In the genomic region with DNA sequence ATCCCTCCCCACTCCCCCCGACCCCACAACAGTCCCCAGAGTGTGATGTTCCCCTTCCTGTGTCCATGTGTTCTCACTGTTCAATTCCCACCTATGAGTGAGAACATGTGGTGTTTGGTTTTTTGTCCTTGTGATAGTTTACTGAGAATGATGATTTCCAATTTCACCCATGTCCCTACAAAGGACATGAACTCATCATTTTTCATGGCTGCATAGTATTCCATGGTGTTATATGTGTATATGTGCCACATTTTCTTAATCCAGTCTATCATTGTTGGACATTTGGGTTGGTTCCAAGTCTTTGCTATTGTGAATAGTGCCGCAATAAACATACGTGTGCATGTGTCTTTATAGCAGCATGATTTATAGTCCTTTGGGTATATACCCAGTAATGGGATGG, we compare ENCODE assay signal across 1 cellular context. TPM values are rescaled to one million over a fixed set of nuclear protein-coding genes. Genes with fewer than 3 reads are reported as not detected.
"Had no signal": no experiment of that assay in that cellular context is flagged by ENCODE, and none has a peak within 500 bp of the region (broad histone marks: within the 10 kb centered on the region; RNA-seq: fewer than 3 reads in every experiment).

No MANE protein-coding gene starts in this region.

RNA-seq across cellular contexts. Expression of a gene that starts 21.2 kb away (rescaled TPM):
- total RNA-seq: activated B cell treated with CpG ODN at 0.5 μM for 24 hours had no signal

RNA-seq across cellular contexts. Expression of a gene that starts 43.0 kb away (rescaled TPM):
- total RNA-seq: activated B cell treated with CpG ODN at 0.5 μM for 24 hours had no signal
